In the genomic region with DNA sequence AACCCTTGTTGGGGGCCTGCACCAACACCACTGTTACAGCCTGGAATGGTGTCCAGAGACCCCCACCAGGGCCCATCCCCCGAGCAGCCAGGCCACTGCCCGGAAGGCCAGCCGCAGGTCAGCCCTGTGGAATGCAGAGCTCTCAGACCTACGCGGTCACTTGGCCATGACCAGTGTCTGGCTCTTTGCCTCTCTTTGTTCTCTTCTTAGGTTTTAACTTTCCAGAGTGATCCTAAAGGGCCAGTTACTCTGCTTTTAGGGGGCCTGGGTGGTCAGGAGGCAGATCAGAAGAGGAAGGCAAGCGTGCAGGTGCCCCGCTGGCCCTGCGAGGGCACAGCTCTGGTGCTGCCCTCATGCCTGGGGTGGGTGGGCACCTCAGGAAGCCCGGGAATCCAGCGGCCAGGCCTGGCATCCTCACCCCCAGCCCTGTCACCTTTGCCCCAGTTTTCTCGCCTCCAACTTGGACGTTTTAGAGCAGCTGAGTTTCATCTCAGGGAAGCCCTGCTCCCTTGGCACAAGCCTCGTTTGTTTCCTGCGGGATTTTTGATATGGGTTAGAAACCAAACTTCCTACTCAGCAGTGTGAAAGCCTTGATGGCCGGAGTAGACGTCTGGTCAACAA, we compare ENCODE assay signal across 13 cellular contexts.
DNase-seq lines count a peak whose midpoint lies in the region; TF ChIP-seq lines count a peak whose summit lies in the region.
"Had no signal": no experiment of that assay in that cellular context is flagged by ENCODE, and none has a peak within 500 bp of the region (broad histone marks: within the 10 kb centered on the region; RNA-seq: fewer than 3 reads in every experiment).

No MANE protein-coding gene starts in this region.

- DNase-seq in EH (ENCODE audit: low read depth) (peak; percentile 48), kidney epithelial cell (ENCODE audit: low read depth) (peak; percentile 51), renal cortical epithelial cell (ENCODE audit: low read depth) (peak; percentile 61), GM03348 (ENCODE audit: low spot score) (no peak), NCI-H146 treated with DMSO at 0.1 percent for 48 hours (lab: John Stamatoyannopoulos, UW; ENCODE audit: unreplicated experiment) (no peak), epidermal melanocyte (ENCODE audit: insufficient read length, low spot score) (no peak), hepatic stellate cell (ENCODE audit: low spot score) (no peak)
- DNase-seq: activated T-cell treated with anti-CD3 and anti-CD28 coated beads, Interleukin-2, amount 50 U/mL, for 48 hours; effector CD8-positive, alpha-beta T cell; NCI-H82; stimulated activated CD4-positive, alpha-beta T cell treated with anti-CD3 and anti-CD28 coated beads, Interleukin-2, amount 100 ng/mL, for 24 hours had no signal

- H3K36me3 ChIP-seq in kidney epithelial cell (ENCODE audit: control insufficient read depth, insufficient read depth, low read length), result no peaks in the 10 kb centered on the region
- H3K36me3 ChIP-seq: suprapubic skin had no signal

- H3K27me3 ChIP-seq in kidney epithelial cell (ENCODE audit: control insufficient read depth, insufficient read depth, low read length), result no peaks in the 10 kb centered on the region

- H3K4me1 Mint-ChIP-seq in brain, result peaks cover 41% of the 10 kb centered on the region

- no peak overlapping the region for H3K4me3 ChIP-seq in kidney epithelial cell (ENCODE audit: low read depth, low read length)
- H3K4me3 ChIP-seq: suprapubic skin had no signal

- H3K4me3 Mint-ChIP-seq in brain, result no peak overlapping the region

- H3K27me3 Mint-ChIP-seq in brain, result peaks cover 12% of the 10 kb centered on the region

- H3K36me3 Mint-ChIP-seq in brain, result peaks cover 4% of the 10 kb centered on the region

- peaks cover 3 to 10% (median 6%) of the 10 kb centered on the region in 5 experiments for H3K9me3 Mint-ChIP-seq in brain

- H3K27ac Mint-ChIP-seq in brain, result peak overlapping the region in 4 of 5 experiments; percentile 9 to 64 (median 34)

- no peak for TF ChIP-seq CTCF in brain (conservative IDR thresholded peaks at IDR 0.05)
- no peak for TF ChIP-seq CTCF in kidney epithelial cell (IDR thresholded peaks at IDR 0.05; ENCODE audit: insufficient read depth, low read length, poor library complexity, severe bottlenecking)

Comparison
In these comparisons a context has a peak if more than half of its experiments do, and no peak if none do; other contexts are left out.
1. DNase-seq: peak in EH (single experiment), kidney epithelial cell (single experiment) and renal cortical epithelial cell (single experiment); none in GM03348 (single experiment), NCI-H146 treated with DMSO at 0.1 percent for 48 hours (single experiment), epidermal melanocyte (single experiment) and hepatic stellate cell (single experiment).